In the genomic region with DNA sequence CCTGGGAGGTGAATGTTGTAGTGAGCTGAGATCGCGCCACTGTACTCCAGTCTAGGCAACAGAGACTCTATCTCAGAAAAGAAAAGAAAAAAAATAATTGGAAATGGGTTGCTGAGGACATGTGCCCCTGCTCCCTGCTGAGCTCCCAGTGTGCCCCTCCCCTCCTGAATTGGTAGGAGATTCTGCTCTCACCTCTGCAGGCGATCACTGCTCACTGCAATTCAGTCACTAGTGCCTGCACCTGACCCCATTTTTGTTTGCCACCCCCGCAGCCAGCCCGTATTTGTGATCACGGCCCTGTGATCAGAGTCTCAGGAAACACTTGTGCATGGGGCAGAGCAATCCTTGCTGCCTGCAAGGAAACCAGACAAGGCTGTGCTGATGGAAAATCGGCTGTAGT, we compare ENCODE assay signal across 1 cellular context.
TF ChIP-seq lines count a peak whose summit lies in the region.

No MANE protein-coding gene starts in this region.

TF ChIP-seq in H1, 55 proteins besides CTCF, POLR2A, EP300 and RAD21:
- TF ChIP-seq TCF12 (IDR thresholded peaks at IDR 0.05; ENCODE audit: low read depth, low read length) (no peak), JUN (IDR thresholded peaks at IDR 0.05; ENCODE audit: low read depth, low read length) (no peak), EZH2 (IDR thresholded peaks at IDR 0.05; ENCODE audit: low read depth, low read length, severe bottlenecking) (no peak), RXRA (IDR thresholded peaks at IDR 0.05; ENCODE audit: insufficient read depth, low read depth, low read length) (no peak), CEBPB (IDR thresholded peaks at IDR 0.05; ENCODE audit: low read depth, low read length) (no peak)
